8 cellular contexts compared by ENCODE assay signal in genomic region chr4:55866973-55867574, GRCh38. TPM values are rescaled to one million over a fixed set of nuclear protein-coding genes. Genes with fewer than 3 reads are reported as not detected.
DNase-seq lines count a peak whose midpoint lies in the region; ATAC-seq lines count a peak whose summit lies in the region.

No MANE protein-coding gene starts in this region.

- CTCF ChIA-PET in activated CD4-positive, alpha-beta memory T cell treated with anti-CD3 and anti-CD28 coated beads for 36 hours (lab: Charles Lee), result interaction anchor here (0.6 to 4.1 kb wide), 22 partner anchors 9 to 682 kb away, joined by 3 to 17 read pairs (median 4); partner anchors contain the start of genes CEP135, EXOC1 and TMEM165
- CTCF ChIA-PET in activated CD4-positive, alpha-beta memory T cell treated with anti-CD3 and anti-CD28 coated beads, Interleukin-2, amount 10 ng/mL, durations not matched to agents 7 days and 5 days (lab: Charles Lee), result interaction anchor here (0.7 to 2.6 kb wide), 9 partner anchors 13 to 521 kb away, joined by 3 to 17 read pairs (median 5); partner anchors contain the start of genes CEP135, EXOC1 and SRD5A3

- intact Hi-C loops in activated CD4-positive, alpha-beta memory T cell treated with anti-CD3 and anti-CD28 coated beads for 36 hours (cut with micrococcal nuclease), result loop anchor here (1.0 to 5.0 kb wide), 6 partner anchors 14 to 521 kb away; partner anchors contain the start of genes CEP135, EXOC1, SRD5A3 and TMEM165

- peak overlapping the region; percentile 46 for H3K27ac Mint-ChIP-seq in activated CD4-positive, alpha-beta memory T cell treated with anti-CD3 and anti-CD28 coated beads for 36 hours
- no peak overlapping the region for H3K27ac Mint-ChIP-seq in activated CD4-positive, alpha-beta memory T cell treated with anti-CD3 and anti-CD28 coated beads, Interleukin-2, amount 10 ng/mL, durations not matched to agents 7 days and 5 days
- no peak overlapping the region for H3K27ac Mint-ChIP-seq in stimulated activated naive B cell treated with anti-CD40 and anti-IgM and Interleukin-4, amounts not matched to agents 10 μg/mL and 1 μg/mL and 100 μg/mL, for 72 hours

- peaks cover 21% of the 10 kb centered on the region for H3K4me1 Mint-ChIP-seq in activated CD4-positive, alpha-beta memory T cell treated with anti-CD3 and anti-CD28 coated beads for 36 hours (ENCODE audit: low read depth)
- peaks cover 25% of the 10 kb centered on the region for H3K4me1 Mint-ChIP-seq in activated CD4-positive, alpha-beta memory T cell treated with anti-CD3 and anti-CD28 coated beads, Interleukin-2, amount 10 ng/mL, durations not matched to agents 7 days and 5 days
- peaks cover 5 to 16% of the 10 kb centered on the region in 2 donors for H3K4me1 Mint-ChIP-seq in stimulated activated naive B cell treated with anti-CD40 and anti-IgM and Interleukin-4, amounts not matched to agents 10 μg/mL and 1 μg/mL and 100 μg/mL, for 72 hours

- no peaks in the 10 kb centered on the region for H3K27me3 Mint-ChIP-seq in activated CD4-positive, alpha-beta memory T cell treated with anti-CD3 and anti-CD28 coated beads for 36 hours
- H3K27me3 Mint-ChIP-seq in activated CD4-positive, alpha-beta memory T cell treated with anti-CD3 and anti-CD28 coated beads, Interleukin-2, amount 10 ng/mL, durations not matched to agents 7 days and 5 days, result no peaks in the 10 kb centered on the region
- no peaks in the 10 kb centered on the region for H3K27me3 Mint-ChIP-seq in stimulated activated naive B cell treated with anti-CD40 and anti-IgM and Interleukin-4, amounts not matched to agents 10 μg/mL and 1 μg/mL and 100 μg/mL, for 72 hours

- peak; percentile 33 for DNase-seq in activated CD4-positive, alpha-beta memory T cell treated with anti-CD3 and anti-CD28 coated beads for 36 hours
- DNase-seq in activated CD4-positive, alpha-beta memory T cell treated with anti-CD3 and anti-CD28 coated beads, Interleukin-2, amount 10 ng/mL, durations not matched to agents 7 days and 5 days, result no peak
- DNase-seq in NCI-H748 (lab: John Stamatoyannopoulos, UW; ENCODE audit: unreplicated experiment) (peak; percentile 59), astrocyte of the hippocampus (ENCODE audit: low read depth, low spot score) (peak; percentile 66), iPS DF 4.7 (ENCODE audit: extremely low read depth, low spot score) (peak; percentile 41)
- DNase-seq in stimulated activated naive B cell treated with anti-CD40 and anti-IgM and Interleukin-4, amounts not matched to agents 10 μg/mL and 1 μg/mL and 100 μg/mL, for 72 hours, result no peak

- H3K9me3 Mint-ChIP-seq in activated CD4-positive, alpha-beta memory T cell treated with anti-CD3 and anti-CD28 coated beads for 36 hours, result no peaks in the 10 kb centered on the region
- no peaks in the 10 kb centered on the region for H3K9me3 Mint-ChIP-seq in activated CD4-positive, alpha-beta memory T cell treated with anti-CD3 and anti-CD28 coated beads, Interleukin-2, amount 10 ng/mL, durations not matched to agents 7 days and 5 days
- no peaks in the 10 kb centered on the region for H3K9me3 Mint-ChIP-seq in stimulated activated naive B cell treated with anti-CD40 and anti-IgM and Interleukin-4, amounts not matched to agents 10 μg/mL and 1 μg/mL and 100 μg/mL, for 72 hours

- no peak overlapping the region for H3K4me3 Mint-ChIP-seq in activated CD4-positive, alpha-beta memory T cell treated with anti-CD3 and anti-CD28 coated beads for 36 hours
- H3K4me3 Mint-ChIP-seq in activated CD4-positive, alpha-beta memory T cell treated with anti-CD3 and anti-CD28 coated beads, Interleukin-2, amount 10 ng/mL, durations not matched to agents 7 days and 5 days, result no peak overlapping the region
- H3K4me3 Mint-ChIP-seq in stimulated activated naive B cell treated with anti-CD40 and anti-IgM and Interleukin-4, amounts not matched to agents 10 μg/mL and 1 μg/mL and 100 μg/mL, for 72 hours, result no peak overlapping the region

- ATAC-seq in GM21390 (IDR thresholded peaks at IDR 0.05; ENCODE audit: unreplicated experiment) (peak; percentile 87), HG03565 (IDR thresholded peaks at IDR 0.05; ENCODE audit: unreplicated experiment) (peak; percentile 77)
- ATAC-seq in stimulated activated naive B cell treated with anti-CD40 and anti-IgM and Interleukin-4, amounts not matched to agents 10 μg/mL and 1 μg/mL and 100 μg/mL, for 72 hours (replicated peaks), result peak; percentile 89 to 94

- POLR2A ChIA-PET in activated CD4-positive, alpha-beta memory T cell treated with anti-CD3 and anti-CD28 coated beads for 36 hours (lab: Charles Lee), result no interaction called here
- POLR2A ChIA-PET in activated CD4-positive, alpha-beta memory T cell treated with anti-CD3 and anti-CD28 coated beads, Interleukin-2, amount 10 ng/mL, durations not matched to agents 7 days and 5 days (lab: Charles Lee), result interaction anchor here (0.7 to 1.7 kb wide), 3 partner anchors 13 to 472 kb away, joined by 3 to 7 read pairs (median 4); partner anchors contain the start of genes EXOC1 and TMEM165

- peaks cover 25% of the 10 kb centered on the region for H3K36me3 Mint-ChIP-seq in activated CD4-positive, alpha-beta memory T cell treated with anti-CD3 and anti-CD28 coated beads for 36 hours
- peaks cover 44% of the 10 kb centered on the region for H3K36me3 Mint-ChIP-seq in activated CD4-positive, alpha-beta memory T cell treated with anti-CD3 and anti-CD28 coated beads, Interleukin-2, amount 10 ng/mL, durations not matched to agents 7 days and 5 days (ENCODE audit: low read depth)
- peaks cover 19 to 32% of the 10 kb centered on the region in 2 donors for H3K36me3 Mint-ChIP-seq in stimulated activated naive B cell treated with anti-CD40 and anti-IgM and Interleukin-4, amounts not matched to agents 10 μg/mL and 1 μg/mL and 100 μg/mL, for 72 hours

RNA-seq across cellular contexts. Expression of gene EXOC1, which starts 13.6 kb away (rescaled TPM):
- 10 to 100 TPM; 21.9 to 22.4 TPM for total RNA-seq in activated CD4-positive, alpha-beta memory T cell treated with anti-CD3 and anti-CD28 coated beads for 36 hours
- total RNA-seq in activated CD4-positive, alpha-beta memory T cell treated with anti-CD3 and anti-CD28 coated beads, Interleukin-2, amount 10 ng/mL, durations not matched to agents 7 days and 5 days, result 10 to 100 TPM; 34.5 to 37.2 TPM

RNA-seq across cellular contexts. Expression of gene EXOC1L, which starts 47.5 kb away (rescaled TPM):
- total RNA-seq in activated CD4-positive, alpha-beta memory T cell treated with anti-CD3 and anti-CD28 coated beads for 36 hours, result not detected
- total RNA-seq in activated CD4-positive, alpha-beta memory T cell treated with anti-CD3 and anti-CD28 coated beads, Interleukin-2, amount 10 ng/mL, durations not matched to agents 7 days and 5 days, result not detected

Comparison
In these comparisons a context has a peak if more than half of its experiments do, and no peak if none do; other contexts are left out.
1. DNase-seq: peak in activated CD4-positive, alpha-beta memory T cell treated with anti-CD3 and anti-CD28 coated beads for 36 hours (single experiment), NCI-H748 (single experiment), astrocyte of the hippocampus (single experiment) and iPS DF 4.7 (single experiment); none in activated CD4-positive, alpha-beta memory T cell treated with anti-CD3 and anti-CD28 coated beads, Interleukin-2, amount 10 ng/mL, durations not matched to agents 7 days and 5 days (single experiment) and stimulated activated naive B cell treated with anti-CD40 and anti-IgM and Interleukin-4, amounts not matched to agents 10 μg/mL and 1 μg/mL and 100 μg/mL, for 72 hours (single experiment).
2. Peak in every context shown above with its lines, with median percentiles within 50 percentile points of each other: ATAC-seq.